Comparison of ENCODE assay signal across 18 cellular contexts in genomic region chr11:1459219-1459575, GRCh38. TPM values are rescaled to one million over a fixed set of nuclear protein-coding genes. Genes with fewer than 3 reads are reported as not detected.
DNase-seq lines count a peak whose midpoint lies in the region; ATAC-seq and TF ChIP-seq lines count a peak whose summit lies in the region.
"Had no signal": no experiment of that assay in that cellular context is flagged by ENCODE, and none has a peak within 500 bp of the region (broad histone marks: within the 10 kb centered on the region; RNA-seq: fewer than 3 reads in every experiment).

No MANE protein-coding gene starts in this region.

- H3K27me3 ChIP-seq in right atrium auricular region (no peaks in the 10 kb centered on the region), spleen (replicated peaks in 1 of 7) (no peaks in the 10 kb centered on the region), aorta (ENCODE audit: control insufficient read depth in 1 of 2, insufficient read depth in 2 of 2, low read length in 1 of 2) (no peaks in the 10 kb centered on the region)
- H3K27me3 ChIP-seq: SJSA1 had no signal

- DNase-seq in right atrium auricular region (ENCODE audit: low spot score) (no peak), Right ventricle myocardium inferior (ENCODE audit: missing footprints) (no peak), left colon (no peak), spleen (no peak), aorta (no peak), NAMALWA (ENCODE audit: low spot score) (no peak)
- no peak for DNase-seq in stimulated activated CD8-positive, alpha-beta memory T cell treated with anti-CD3 and anti-CD28 coated beads, Interleukin-4, amount 100 ng/mL, for 48 hours
- DNase-seq in stimulated activated effector memory CD8-positive, alpha-beta T cell treated with anti-CD3 and anti-CD28 coated beads, Interleukin-12 subunit alpha, Interleukin-12 subunit beta, amount 100 ng/mL, for 72 hours (ENCODE audit: low spot score in 2 of 2) = no peak
- DNase-seq: activated CD4-positive, alpha-beta T cell treated with anti-CD3 and anti-CD28 coated beads, Interleukin-2, amount 50 U/mL, for 48 hours; activated T-cell treated with anti-CD3 and anti-CD28 coated beads for 4 hours; GF-D8; hippocampal formation; T-helper 17 cell had no signal

- H3K4me3 Mint-ChIP-seq in stimulated activated effector memory CD8-positive, alpha-beta T cell treated with anti-CD3 and anti-CD28 coated beads, Interleukin-12 subunit alpha, Interleukin-12 subunit beta, amount 100 ng/mL, for 72 hours = no peak overlapping the region
- H3K4me3 Mint-ChIP-seq: GM23338, nephron progenitor cell, T-helper 17 cell had no signal

- H3K27ac Mint-ChIP-seq in stimulated activated effector memory CD8-positive, alpha-beta T cell treated with anti-CD3 and anti-CD28 coated beads, Interleukin-12 subunit alpha, Interleukin-12 subunit beta, amount 100 ng/mL, for 72 hours = no peak overlapping the region
- H3K27ac Mint-ChIP-seq: GM23338, nephron progenitor cell, T-helper 17 cell had no signal

- H3K36me3 ChIP-seq in right atrium auricular region = no peaks in the 10 kb centered on the region
- H3K36me3 ChIP-seq in spleen = peaks cover 0 to 13% (median 0%) of the 10 kb centered on the region in 6 donors
- no peaks in the 10 kb centered on the region for H3K36me3 ChIP-seq in aorta (ENCODE audit: control insufficient read depth in 1 of 2, insufficient read depth in 2 of 2, low read length in 1 of 2)
- H3K36me3 ChIP-seq: SJSA1 had no signal

- H3K9me3 Mint-ChIP-seq in stimulated activated effector memory CD8-positive, alpha-beta T cell treated with anti-CD3 and anti-CD28 coated beads, Interleukin-12 subunit alpha, Interleukin-12 subunit beta, amount 100 ng/mL, for 72 hours = no peaks in the 10 kb centered on the region
- H3K9me3 Mint-ChIP-seq: GM23338, nephron progenitor cell had no signal

- 76 to 86% (median 82%) methylated on average over 12 to 14 of the region's 14 CpGs for WGBS in spleen, 5 donors
- 77 to 83% methylated on average over 14 of the region's 14 CpGs for WGBS in aorta, 2 donors

- H3K9me3 ChIP-seq in right atrium auricular region = no peaks in the 10 kb centered on the region
- H3K9me3 ChIP-seq in spleen = peaks cover 0 to 4% (median 0%) of the 10 kb centered on the region in 8 donors
- H3K9me3 ChIP-seq in aorta (ENCODE audit: control insufficient read depth, low read length) = no peaks in the 10 kb centered on the region
- H3K9me3 ChIP-seq: psoas muscle, SJSA1 had no signal

- H3K4me1 Mint-ChIP-seq in stimulated activated effector memory CD8-positive, alpha-beta T cell treated with anti-CD3 and anti-CD28 coated beads, Interleukin-12 subunit alpha, Interleukin-12 subunit beta, amount 100 ng/mL, for 72 hours = no peaks in the 10 kb centered on the region

- no peak for ATAC-seq in Right ventricle myocardium inferior
- peak; percentile 11 for ATAC-seq in left colon
- peak; percentile 0 for ATAC-seq in aorta (ENCODE audit: low FRiP score)
- ATAC-seq in stimulated activated effector memory CD8-positive, alpha-beta T cell treated with anti-CD3 and anti-CD28 coated beads, Interleukin-12 subunit alpha, Interleukin-12 subunit beta, amount 100 ng/mL, for 72 hours = no peak
- ATAC-seq: T-helper 17 cell had no signal

- peaks cover 0 to 13% of the 10 kb centered on the region in 2 donors for H3K4me1 ChIP-seq in right atrium auricular region
- peaks cover 4 to 54% (median 25%) of the 10 kb centered on the region in 6 donors for H3K4me1 ChIP-seq in spleen
- no peaks in the 10 kb centered on the region for H3K4me1 ChIP-seq in aorta (ENCODE audit: control insufficient read depth in 1 of 2, insufficient read depth in 2 of 2, low read length in 2 of 2)
- H3K4me1 ChIP-seq: psoas muscle, SJSA1 had no signal

- intact Hi-C loops in Right ventricle myocardium inferior (cut with DNase I) (loop anchor here (10.0 kb wide), 1 partner anchor 56 kb away; no protein-coding TSS in a partner anchor), left colon (cut with DNase I, micrococcal nuclease) (loop anchor here in 1 of 2 donors (10.0 kb wide), 1 partner anchor 56 kb away; no protein-coding TSS in a partner anchor), spleen (cut with DNase I; ENCODE audit: low total_unique reads) (no loop called here), aorta (cut with DNase I) (loop anchor here (5.0 kb wide), 1 partner anchor 58 kb away; no protein-coding TSS in a partner anchor)

- H3K36me3 Mint-ChIP-seq in stimulated activated effector memory CD8-positive, alpha-beta T cell treated with anti-CD3 and anti-CD28 coated beads, Interleukin-12 subunit alpha, Interleukin-12 subunit beta, amount 100 ng/mL, for 72 hours = no peaks in the 10 kb centered on the region

- peak overlapping the region; percentile 21 to 53 for H3K27ac ChIP-seq in right atrium auricular region
- peak overlapping the region in 6 of 8 donors; percentile 26 to 82 (median 74) for H3K27ac ChIP-seq in spleen
- peak overlapping the region in 1 of 2 donors; percentile 9 for H3K27ac ChIP-seq in aorta (ENCODE audit: low read depth in 1 of 2, low read length in 2 of 2)
- H3K27ac ChIP-seq: C4-2B, psoas muscle, SJSA1 had no signal

- TF ChIP-seq POLR2A in spleen (IDR thresholded peaks at IDR 0.05) = no peak

- TF ChIP-seq CTCF in right atrium auricular region (IDR thresholded peaks at IDR 0.05) (no peak), spleen (IDR thresholded peaks at IDR 0.05 in 8 of 11, conservative IDR thresholded peaks at IDR 0.05 in 3 of 11) (no peak)

- H3K4me3 ChIP-seq in right atrium auricular region = no peak overlapping the region
- peak overlapping the region in 2 of 8 donors; percentile 15 to 37 for H3K4me3 ChIP-seq in spleen
- no peak overlapping the region for H3K4me3 ChIP-seq in aorta (ENCODE audit: low read length in 2 of 2)
- H3K4me3 ChIP-seq: GM23338, psoas muscle, SJSA1 had no signal

RNA-seq across cellular contexts. Expression of gene MOB2, which starts 27.4 kb away (rescaled TPM):
- 10 to 100 TPM; 22.0 to 27.9 TPM for total RNA-seq in right atrium auricular region
- total RNA-seq in Right ventricle myocardium inferior = 48.7 TPM
- 10 to 100 TPM; 48.3 to 55.8 TPM for total RNA-seq in left colon
- 10 to 100 TPM; 28.1 to 49.8 (median 42.3) TPM for total RNA-seq in spleen
- 10 to 100 TPM; 30.5 to 51.5 (median 32.6) TPM for polyA plus RNA-seq in spleen
- 10 to 100 TPM; 51.3 to 65.8 TPM for total RNA-seq in aorta
- 100 to 1,000 TPM in 1 of 2 donors, 10 to 100 TPM in 1; 32.4 to 104 TPM for polyA plus RNA-seq in aorta

Comparison
In these comparisons a context has a peak if more than half of its experiments do, and no peak if none do; other contexts are left out.
1. ATAC-seq: peak in left colon (single experiment) and aorta (single experiment); none in Right ventricle myocardium inferior (single experiment) and stimulated activated effector memory CD8-positive, alpha-beta T cell treated with anti-CD3 and anti-CD28 coated beads, Interleukin-12 subunit alpha, Interleukin-12 subunit beta, amount 100 ng/mL, for 72 hours (single experiment).